Comparison of ENCODE assay signal across 1 cellular context in genomic region chr18:32372381-32373061, GRCh38.
TF ChIP-seq lines count a peak whose summit lies in the region.

No MANE protein-coding gene starts in this region.

TF ChIP-seq in HepG2, 621 proteins besides CTCF, POLR2A, EP300 and RAD21 (continued from another document and continues in another):
- TF ChIP-seq ZBTB7B (CRISPR knock-in tag; IDR thresholded peaks at IDR 0.05) (peak; percentile 60), THAP11 (CRISPR knock-in tag; IDR thresholded peaks at IDR 0.05) (peak; percentile 71), PPARG (CRISPR knock-in tag; conservative IDR thresholded peaks at IDR 0.05) (peak; percentile 87), CBFB (CRISPR knock-in tag; IDR thresholded peaks at IDR 0.05) (no peak), NKX3-1 (CRISPR knock-in tag; IDR thresholded peaks at IDR 0.05) (peak; percentile 47), IKZF5 (CRISPR knock-in tag; IDR thresholded peaks at IDR 0.05) (peak; percentile 93; the same call in 1 of the 2 replicates), SAP130 (CRISPR knock-in tag; IDR thresholded peaks at IDR 0.05; ENCODE audit: low read depth) (peak; percentile 77), ZNF30 (CRISPR knock-in tag; IDR thresholded peaks at IDR 0.05) (no peak), CREM (IDR thresholded peaks at IDR 0.05) (peak; percentile 81), CREM (CRISPR knock-in tag; IDR thresholded peaks at IDR 0.05) (no peak), NFKBIZ (CRISPR knock-in tag; IDR thresholded peaks at IDR 0.05) (0 out of 2 replicates have a peak, but pooled peaks have one; percentile 31), NR2F6 (IDR thresholded peaks at IDR 0.05) (peak; percentile 73), NR2F6 (CRISPR knock-in tag; IDR thresholded peaks at IDR 0.05) (peak; percentile 87), ZNF644 (CRISPR knock-in tag; IDR thresholded peaks at IDR 0.05; ENCODE audit: low read depth) (peak; percentile 99), ZNF430 (CRISPR knock-in tag; IDR thresholded peaks at IDR 0.05) (no peak), ZHX2 (IDR thresholded peaks at IDR 0.05; ENCODE audit: low read depth) (0 out of 2 replicates have a peak, but pooled peaks have one; percentile 54), ZHX2 (CRISPR knock-in tag; IDR thresholded peaks at IDR 0.05; ENCODE audit: borderline replicate concordance) (no peak; the same call in 1 of the 2 replicates), DMAP1 (CRISPR knock-in tag; IDR thresholded peaks at IDR 0.05) (peak; percentile 22; the same call in 1 of the 2 replicates), GABPB1 (CRISPR knock-in tag; IDR thresholded peaks at IDR 0.05) (peak; percentile 42; the same call in 1 of the 2 replicates), RXRB (CRISPR knock-in tag; IDR thresholded peaks at IDR 0.05; ENCODE audit: borderline replicate concordance) (peak; percentile 73; the same call in 1 of the 2 replicates), GTF3A (CRISPR knock-in tag; conservative IDR thresholded peaks at IDR 0.05) (no peak), ONECUT2 (CRISPR knock-in tag; IDR thresholded peaks at IDR 0.05) (peak; percentile 95), ZNF747 (CRISPR knock-in tag; IDR thresholded peaks at IDR 0.05; ENCODE audit: borderline replicate concordance) (peak; percentile 50; the same call in 1 of the 2 replicates), ETV5 (CRISPR knock-in tag; IDR thresholded peaks at IDR 0.05; ENCODE audit: borderline replicate concordance) (peak; percentile 79; the same call in 1 of the 2 replicates), POGZ (CRISPR knock-in tag; IDR thresholded peaks at IDR 0.05) (peak; percentile 87; the same call in 1 of the 2 replicates), ZNF841 (CRISPR knock-in tag; IDR thresholded peaks at IDR 0.05; ENCODE audit: borderline replicate concordance) (no peak), ATF3 (CRISPR knock-in tag; IDR thresholded peaks at IDR 0.05) (peak; percentile 82), CREB1 (IDR thresholded peaks at IDR 0.05) (peak; percentile 89), CREB1 (CRISPR knock-in tag; IDR thresholded peaks at IDR 0.05) (peak; percentile 95), ZBTB42 (CRISPR knock-in tag; IDR thresholded peaks at IDR 0.05) (no peak), AHDC1 (CRISPR knock-in tag; IDR thresholded peaks at IDR 0.05; ENCODE audit: borderline replicate concordance) (peak; percentile 91), ZNF496 (CRISPR knock-in tag; IDR thresholded peaks at IDR 0.05; ENCODE audit: insufficient replicate concordance) (no peak), ZNF282 (IDR thresholded peaks at IDR 0.05; ENCODE audit: partially characterized antibody) (no peak), ZNF740 (CRISPR knock-in tag; IDR thresholded peaks at IDR 0.05) (no peak), ZNF33A (CRISPR knock-in tag; IDR thresholded peaks at IDR 0.05; ENCODE audit: borderline replicate concordance) (no peak), SIX1 (CRISPR knock-in tag; IDR thresholded peaks at IDR 0.05; ENCODE audit: borderline replicate concordance) (peak; percentile 66; the same call in 1 of the 2 replicates), ZNF547 (CRISPR knock-in tag; IDR thresholded peaks at IDR 0.05) (no peak), SIN3B (IDR thresholded peaks at IDR 0.05; ENCODE audit: low read length) (no peak), ERF (CRISPR knock-in tag; IDR thresholded peaks at IDR 0.05) (peak; percentile 64; the same call in 1 of the 2 replicates), CENPBD1 (CRISPR knock-in tag; IDR thresholded peaks at IDR 0.05; ENCODE audit: borderline replicate concordance, low read depth) (no peak), JUN (CRISPR knock-in tag; IDR thresholded peaks at IDR 0.05) (peak; percentile 84), HNF1A (IDR thresholded peaks at IDR 0.05; ENCODE audit: low read depth) (peak; percentile 90), HNF1A (CRISPR knock-in tag; IDR thresholded peaks at IDR 0.05; ENCODE audit: borderline replicate concordance) (peak; percentile 90; the same call in 1 of the 2 replicates), GABPA (IDR thresholded peaks at IDR 0.05; ENCODE audit: low read depth, low read length) (no peak), GABPA (CRISPR knock-in tag; IDR thresholded peaks at IDR 0.05; ENCODE audit: low read depth) (peak; percentile 65), HMG20A (CRISPR knock-in tag; IDR thresholded peaks at IDR 0.05; ENCODE audit: borderline replicate concordance) (peak; percentile 73; the same call in 1 of the 2 replicates), ZSCAN21 (CRISPR knock-in tag; IDR thresholded peaks at IDR 0.05; ENCODE audit: borderline replicate concordance) (peak; percentile 45; the same call in 1 of the 2 replicates)
